In genomic region chr16:72847187-72848044, GRCh38 we compare ENCODE assay signal across 1 cellular context.
TF ChIP-seq lines count a peak whose summit lies in the region.

No MANE protein-coding gene starts in this region.

TF ChIP-seq in GM12878, 131 proteins besides CTCF, POLR2A, EP300 and RAD21 (continued from another document):
- no peak for TF ChIP-seq HSF1 (IDR thresholded peaks at IDR 0.05; ENCODE audit: low read depth, low read length)
- no peak for TF ChIP-seq CBFB (IDR thresholded peaks at IDR 0.05; ENCODE audit: low read depth)
- TF ChIP-seq SMC3 (IDR thresholded peaks at IDR 0.05; ENCODE audit: borderline replicate concordance, low read length) = peak; percentile 45; the same call in 1 of the 2 replicates
